In genomic region chr3:14144423-14145075, GRCh38 we compare ENCODE assay signal across 2 cellular contexts.
A peak's percentile ranks its signal among the peaks of the same experiment; 100 is the strongest.
TF ChIP-seq lines count a peak whose summit lies in the region.

No MANE protein-coding gene starts in this region.

TF ChIP-seq in HEK293, 187 proteins besides CTCF, POLR2A, EP300 and RAD21 (continued from another document and continues in another):
- TF ChIP-seq, protein P1, sequence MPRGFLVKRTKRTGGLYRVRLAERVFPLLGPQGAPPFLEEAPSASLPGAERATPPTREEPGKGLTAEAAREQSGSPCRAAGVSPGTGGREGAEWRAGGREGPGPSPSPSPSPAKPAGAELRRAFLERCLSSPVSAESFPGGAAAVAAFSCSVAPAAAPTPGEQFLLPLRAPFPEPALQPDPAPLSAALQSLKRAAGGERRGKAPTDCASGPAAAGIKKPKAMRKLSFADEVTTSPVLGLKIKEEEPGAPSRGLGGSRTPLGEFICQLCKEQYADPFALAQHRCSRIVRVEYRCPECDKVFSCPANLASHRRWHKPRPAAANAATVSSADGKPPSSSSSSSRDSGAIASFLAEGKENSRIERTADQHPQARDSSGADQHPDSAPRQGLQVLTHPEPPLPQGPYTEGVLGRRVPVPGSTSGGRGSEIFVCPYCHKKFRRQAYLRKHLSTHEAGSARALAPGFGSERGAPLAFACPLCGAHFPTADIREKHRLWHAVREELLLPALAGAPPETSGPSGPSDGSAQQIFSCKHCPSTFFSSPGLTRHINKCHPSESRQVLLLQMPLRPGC (tag by site-specific recombination; IDR thresholded peaks at IDR 0.05) = peak; percentile 92
- TF ChIP-seq MEIS1 (CRISPR knock-in tag; IDR thresholded peaks at IDR 0.05; ENCODE audit: borderline replicate concordance) (no peak), ZNF777 (tag by site-specific recombination; IDR thresholded peaks at IDR 0.05; ENCODE audit: borderline replicate concordance) (no peak), KLF9 (tag by site-specific recombination; IDR thresholded peaks at IDR 0.05; ENCODE audit: low read depth) (no peak), ZNF664 (tag by site-specific recombination; IDR thresholded peaks at IDR 0.05) (no peak), ZNF792 (tag by site-specific recombination; IDR thresholded peaks at IDR 0.05) (no peak), ZNF624 (tag by site-specific recombination; IDR thresholded peaks at IDR 0.05) (no peak), ZNF521 (tag by site-specific recombination; IDR thresholded peaks at IDR 0.05) (no peak), KLF10 (tag by site-specific recombination; IDR thresholded peaks at IDR 0.05) (peak; percentile 45), ZNF449 (tag by site-specific recombination; IDR thresholded peaks at IDR 0.05) (peak; percentile 35; the same call in 1 of the 2 replicates), ZNF677 (tag by site-specific recombination; IDR thresholded peaks at IDR 0.05) (no peak), SCRT2 (tag by site-specific recombination; IDR thresholded peaks at IDR 0.05) (no peak), ZNF274 (IDR thresholded peaks at IDR 0.05; ENCODE audit: low read length) (no peak), ZNF274 (tag by site-specific recombination; IDR thresholded peaks at IDR 0.05; ENCODE audit: borderline replicate concordance) (no peak), ZNF157 (tag by site-specific recombination; IDR thresholded peaks at IDR 0.05) (no peak), ZNF112 (tag by site-specific recombination; IDR thresholded peaks at IDR 0.05) (no peak), HOXC10 (CRISPR knock-in tag; IDR thresholded peaks at IDR 0.05) (no peak), ZNF121 (tag by site-specific recombination; IDR thresholded peaks at IDR 0.05) (no peak), ZNF623 (tag by site-specific recombination; IDR thresholded peaks at IDR 0.05) (no peak), ZNF26 (tag by site-specific recombination; IDR thresholded peaks at IDR 0.05) (no peak), ZBTB44 (tag by site-specific recombination; IDR thresholded peaks at IDR 0.05) (0 out of 2 replicates have a peak, but pooled peaks have one; percentile 22), OSR2 (tag by site-specific recombination; IDR thresholded peaks at IDR 0.05) (peak; percentile 54; the same call in 1 of the 2 replicates)
- TF ChIP-seq, protein P2, sequence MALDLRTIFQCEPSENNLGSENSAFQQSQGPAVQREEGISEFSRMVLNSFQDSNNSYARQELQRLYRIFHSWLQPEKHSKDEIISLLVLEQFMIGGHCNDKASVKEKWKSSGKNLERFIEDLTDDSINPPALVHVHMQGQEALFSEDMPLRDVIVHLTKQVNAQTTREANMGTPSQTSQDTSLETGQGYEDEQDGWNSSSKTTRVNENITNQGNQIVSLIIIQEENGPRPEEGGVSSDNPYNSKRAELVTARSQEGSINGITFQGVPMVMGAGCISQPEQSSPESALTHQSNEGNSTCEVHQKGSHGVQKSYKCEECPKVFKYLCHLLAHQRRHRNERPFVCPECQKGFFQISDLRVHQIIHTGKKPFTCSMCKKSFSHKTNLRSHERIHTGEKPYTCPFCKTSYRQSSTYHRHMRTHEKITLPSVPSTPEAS (tag by site-specific recombination; IDR thresholded peaks at IDR 0.05) = no peak
- TF ChIP-seq, protein P3, sequence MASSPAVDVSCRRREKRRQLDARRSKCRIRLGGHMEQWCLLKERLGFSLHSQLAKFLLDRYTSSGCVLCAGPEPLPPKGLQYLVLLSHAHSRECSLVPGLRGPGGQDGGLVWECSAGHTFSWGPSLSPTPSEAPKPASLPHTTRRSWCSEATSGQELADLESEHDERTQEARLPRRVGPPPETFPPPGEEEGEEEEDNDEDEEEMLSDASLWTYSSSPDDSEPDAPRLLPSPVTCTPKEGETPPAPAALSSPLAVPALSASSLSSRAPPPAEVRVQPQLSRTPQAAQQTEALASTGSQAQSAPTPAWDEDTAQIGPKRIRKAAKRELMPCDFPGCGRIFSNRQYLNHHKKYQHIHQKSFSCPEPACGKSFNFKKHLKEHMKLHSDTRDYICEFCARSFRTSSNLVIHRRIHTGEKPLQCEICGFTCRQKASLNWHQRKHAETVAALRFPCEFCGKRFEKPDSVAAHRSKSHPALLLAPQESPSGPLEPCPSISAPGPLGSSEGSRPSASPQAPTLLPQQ (tag by site-specific recombination; IDR thresholded peaks at IDR 0.05) = 0 out of 2 replicates have a peak, but pooled peaks have one; percentile 44

TF ChIP-seq in K562, 482 proteins besides CTCF, POLR2A, EP300 and RAD21 (continued from another document and continues in another):
- TF ChIP-seq HBP1 (CRISPR knock-in tag; IDR thresholded peaks at IDR 0.05) (no peak), ZNF224 (CRISPR knock-in tag; IDR thresholded peaks at IDR 0.05) (no peak), BRCA1 (IDR thresholded peaks at IDR 0.05) (no peak), BRCA1 (CRISPR knock-in tag; IDR thresholded peaks at IDR 0.05) (no peak), TRIM28 (IDR thresholded peaks at IDR 0.05) (no peak), ZBTB43 (CRISPR knock-in tag; IDR thresholded peaks at IDR 0.05) (no peak), CREB3 (tag; conservative IDR thresholded peaks at IDR 0.05; ENCODE audit: low read depth) (no peak), PML (IDR thresholded peaks at IDR 0.05; ENCODE audit: low read length) (no peak; the same call in 1 of the 2 replicates), ZBTB40 (IDR thresholded peaks at IDR 0.05) (no peak), ZBTB40 (CRISPR knock-in tag; IDR thresholded peaks at IDR 0.05) (no peak), HOXB6 (CRISPR knock-in tag; IDR thresholded peaks at IDR 0.05; ENCODE audit: borderline replicate concordance) (no peak), MLX (CRISPR knock-in tag; conservative IDR thresholded peaks at IDR 0.05) (no peak), NCOR1 (IDR thresholded peaks at IDR 0.05) (no peak), TEAD2 (tag; IDR thresholded peaks at IDR 0.05) (no peak), SPI1 (IDR thresholded peaks at IDR 0.05; ENCODE audit: borderline replicate concordance, low read depth, low read length) (peak; percentile 94), ZNF785 (CRISPR knock-in tag; IDR thresholded peaks at IDR 0.05) (no peak), ELF1 (tag; IDR thresholded peaks at IDR 0.05) (no peak), MTA3 (IDR thresholded peaks at IDR 0.05; ENCODE audit: borderline replicate concordance) (no peak), CGGBP1 (CRISPR knock-in tag; IDR thresholded peaks at IDR 0.05) (no peak), DDX20 (tag; IDR thresholded peaks at IDR 0.05; ENCODE audit: low read depth) (no peak)
- TF ChIP-seq, protein P4, sequence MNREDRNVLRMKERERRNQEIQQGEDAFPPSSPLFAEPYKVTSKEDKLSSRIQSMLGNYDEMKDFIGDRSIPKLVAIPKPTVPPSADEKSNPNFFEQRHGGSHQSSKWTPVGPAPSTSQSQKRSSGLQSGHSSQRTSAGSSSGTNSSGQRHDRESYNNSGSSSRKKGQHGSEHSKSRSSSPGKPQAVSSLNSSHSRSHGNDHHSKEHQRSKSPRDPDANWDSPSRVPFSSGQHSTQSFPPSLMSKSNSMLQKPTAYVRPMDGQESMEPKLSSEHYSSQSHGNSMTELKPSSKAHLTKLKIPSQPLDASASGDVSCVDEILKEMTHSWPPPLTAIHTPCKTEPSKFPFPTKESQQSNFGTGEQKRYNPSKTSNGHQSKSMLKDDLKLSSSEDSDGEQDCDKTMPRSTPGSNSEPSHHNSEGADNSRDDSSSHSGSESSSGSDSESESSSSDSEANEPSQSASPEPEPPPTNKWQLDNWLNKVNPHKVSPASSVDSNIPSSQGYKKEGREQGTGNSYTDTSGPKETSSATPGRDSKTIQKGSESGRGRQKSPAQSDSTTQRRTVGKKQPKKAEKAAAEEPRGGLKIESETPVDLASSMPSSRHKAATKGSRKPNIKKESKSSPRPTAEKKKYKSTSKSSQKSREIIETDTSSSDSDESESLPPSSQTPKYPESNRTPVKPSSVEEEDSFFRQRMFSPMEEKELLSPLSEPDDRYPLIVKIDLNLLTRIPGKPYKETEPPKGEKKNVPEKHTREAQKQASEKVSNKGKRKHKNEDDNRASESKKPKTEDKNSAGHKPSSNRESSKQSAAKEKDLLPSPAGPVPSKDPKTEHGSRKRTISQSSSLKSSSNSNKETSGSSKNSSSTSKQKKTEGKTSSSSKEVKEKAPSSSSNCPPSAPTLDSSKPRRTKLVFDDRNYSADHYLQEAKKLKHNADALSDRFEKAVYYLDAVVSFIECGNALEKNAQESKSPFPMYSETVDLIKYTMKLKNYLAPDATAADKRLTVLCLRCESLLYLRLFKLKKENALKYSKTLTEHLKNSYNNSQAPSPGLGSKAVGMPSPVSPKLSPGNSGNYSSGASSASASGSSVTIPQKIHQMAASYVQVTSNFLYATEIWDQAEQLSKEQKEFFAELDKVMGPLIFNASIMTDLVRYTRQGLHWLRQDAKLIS (CRISPR knock-in tag; IDR thresholded peaks at IDR 0.05) = no peak
